Comparison of ENCODE assay signal across 19 cellular contexts in genomic region chr7:46525876-46526275, GRCh38.
DNase-seq lines count a peak whose midpoint lies in the region; ATAC-seq and TF ChIP-seq lines count a peak whose summit lies in the region.
"Had no signal": no experiment of that assay in that cellular context is flagged by ENCODE, and none has a peak within 500 bp of the region (broad histone marks: within the 10 kb centered on the region; RNA-seq: fewer than 3 reads in every experiment).

No MANE protein-coding gene starts in this region.

- ATAC-seq in GM21367 (IDR thresholded peaks at IDR 0.05; ENCODE audit: unreplicated experiment), result no peak
- ATAC-seq: GM23338 had no signal

- no peak overlapping the region for H3K27ac Mint-ChIP-seq in activated CD4-positive, alpha-beta T cell treated with anti-CD3 and anti-CD28 coated beads, Interleukin-2, amount 10 ng/mL, durations not matched to agents 24 days and 14 days
- no peak overlapping the region for H3K27ac Mint-ChIP-seq in activated CD4-positive, alpha-beta T cell treated with anti-CD3 and anti-CD28 coated beads, Interleukin-2, amount 10 ng/mL, durations not matched to agents 7 days and 5 days
- no peak overlapping the region for H3K27ac Mint-ChIP-seq in T-helper 2 cell treated with Interferon-gamma antibody and Interleukin-4, amounts not matched to agents 5 μg/mL and 100 μg/mL, for 36 hours
- H3K27ac Mint-ChIP-seq: CD8-positive, alpha-beta memory T cell; GM23338 had no signal

- intact Hi-C loops in activated CD4-positive, alpha-beta T cell treated with anti-CD3 and anti-CD28 coated beads, Interleukin-2, amount 10 ng/mL, durations not matched to agents 24 days and 14 days (cut with micrococcal nuclease), result no loop called here
- intact Hi-C loops in thyroid gland (cut with DNase I), result no loop called here

- CTCF ChIA-PET in activated CD4-positive, alpha-beta T cell treated with anti-CD3 and anti-CD28 coated beads, Interleukin-2, amount 10 ng/mL, durations not matched to agents 7 days and 5 days (lab: Charles Lee), result no interaction called here

- no peaks in the 10 kb centered on the region for H3K4me1 Mint-ChIP-seq in activated CD4-positive, alpha-beta T cell treated with anti-CD3 and anti-CD28 coated beads, Interleukin-2, amount 10 ng/mL, durations not matched to agents 24 days and 14 days
- H3K4me1 Mint-ChIP-seq in activated CD4-positive, alpha-beta T cell treated with anti-CD3 and anti-CD28 coated beads, Interleukin-2, amount 10 ng/mL, durations not matched to agents 7 days and 5 days, result no peaks in the 10 kb centered on the region
- no peaks in the 10 kb centered on the region for H3K4me1 Mint-ChIP-seq in T-helper 2 cell treated with Interferon-gamma antibody and Interleukin-4, amounts not matched to agents 5 μg/mL and 100 μg/mL, for 36 hours (ENCODE audit: low read depth)
- H3K4me1 Mint-ChIP-seq: CD8-positive, alpha-beta memory T cell; central memory CD8-positive, alpha-beta T cell; GM23338 had no signal

- no peaks in the 10 kb centered on the region for H3K27me3 Mint-ChIP-seq in activated CD4-positive, alpha-beta T cell treated with anti-CD3 and anti-CD28 coated beads, Interleukin-2, amount 10 ng/mL, durations not matched to agents 24 days and 14 days
- no peaks in the 10 kb centered on the region for H3K27me3 Mint-ChIP-seq in activated CD4-positive, alpha-beta T cell treated with anti-CD3 and anti-CD28 coated beads, Interleukin-2, amount 10 ng/mL, durations not matched to agents 7 days and 5 days
- no peaks in the 10 kb centered on the region for H3K27me3 Mint-ChIP-seq in T-helper 2 cell treated with Interferon-gamma antibody and Interleukin-4, amounts not matched to agents 5 μg/mL and 100 μg/mL, for 36 hours (ENCODE audit: low read depth)
- H3K27me3 Mint-ChIP-seq: CD8-positive, alpha-beta memory T cell; central memory CD8-positive, alpha-beta T cell had no signal

- no peak overlapping the region for H3K4me3 Mint-ChIP-seq in activated CD4-positive, alpha-beta T cell treated with anti-CD3 and anti-CD28 coated beads, Interleukin-2, amount 10 ng/mL, durations not matched to agents 24 days and 14 days
- no peak overlapping the region for H3K4me3 Mint-ChIP-seq in activated CD4-positive, alpha-beta T cell treated with anti-CD3 and anti-CD28 coated beads, Interleukin-2, amount 10 ng/mL, durations not matched to agents 7 days and 5 days
- no peak overlapping the region for H3K4me3 Mint-ChIP-seq in T-helper 2 cell treated with Interferon-gamma antibody and Interleukin-4, amounts not matched to agents 5 μg/mL and 100 μg/mL, for 36 hours
- H3K4me3 Mint-ChIP-seq: CD8-positive, alpha-beta memory T cell; central memory CD8-positive, alpha-beta T cell; GM23338 had no signal

- TF ChIP-seq CTCF in epithelial cell of esophagus (IDR thresholded peaks at IDR 0.05; ENCODE audit: insufficient read depth, low read depth, low read length, missing control alignments), result no peak
- no peak for TF ChIP-seq CTCF in thyroid gland (IDR thresholded peaks at IDR 0.05)

- peak; percentile 6 for DNase-seq in activated CD4-positive, alpha-beta T cell treated with anti-CD3 and anti-CD28 coated beads, Interleukin-2, amount 10 ng/mL, durations not matched to agents 24 days and 14 days
- DNase-seq in activated CD4-positive, alpha-beta T cell treated with anti-CD3 and anti-CD28 coated beads, Interleukin-2, amount 10 ng/mL, durations not matched to agents 7 days and 5 days, result no peak
- DNase-seq in RPMI7951 (ENCODE audit: low read depth) (peak; percentile 35), epithelial cell of esophagus (ENCODE audit: low read depth) (peak; percentile 39), thyroid gland (peak; percentile 34 to 49), NCI-H1694 (lab: John Stamatoyannopoulos, UW) (no peak)
- DNase-seq in T-helper 2 cell treated with Interferon-gamma antibody and Interleukin-4, amounts not matched to agents 5 μg/mL and 100 μg/mL, for 36 hours (ENCODE audit: low spot score), result no peak
- DNase-seq: activated CD4-positive, alpha-beta T cell treated with anti-CD3 and anti-CD28 coated beads for 48 hours; activated CD8-positive, alpha-beta memory T cell treated with anti-CD3 and anti-CD28 coated beads, Interleukin-2, amount 50 U/mL, for 4 hours; activated effector memory CD4-positive, alpha-beta T cell treated with anti-CD3 and anti-CD28 coated beads, Interleukin-2, amount 50 U/mL, for 16 hours; CD8-positive, alpha-beta memory T cell; effector CD4-positive, alpha-beta T cell; esophagus squamous epithelium; lower lobe of right lung; NCI-H146; nucleus accumbens had no signal

- H3K9me3 Mint-ChIP-seq in activated CD4-positive, alpha-beta T cell treated with anti-CD3 and anti-CD28 coated beads, Interleukin-2, amount 10 ng/mL, durations not matched to agents 24 days and 14 days, result no peaks in the 10 kb centered on the region
- peaks cover 10% of the 10 kb centered on the region for H3K9me3 Mint-ChIP-seq in activated CD4-positive, alpha-beta T cell treated with anti-CD3 and anti-CD28 coated beads, Interleukin-2, amount 10 ng/mL, durations not matched to agents 7 days and 5 days
- peaks cover 22% of the 10 kb centered on the region for H3K9me3 Mint-ChIP-seq in T-helper 2 cell treated with Interferon-gamma antibody and Interleukin-4, amounts not matched to agents 5 μg/mL and 100 μg/mL, for 36 hours

- no peak for TF ChIP-seq POLR2A in thyroid gland (IDR thresholded peaks at IDR 0.05)

- no peaks in the 10 kb centered on the region for H3K36me3 ChIP-seq in thyroid gland
- H3K36me3 ChIP-seq: esophagus squamous epithelium, lower lobe of right lung had no signal

- 71 to 74% methylated on average over 5 of the region's 5 CpGs for WGBS in thyroid gland, 2 donors

- no peaks in the 10 kb centered on the region for H3K27me3 ChIP-seq in thyroid gland
- H3K27me3 ChIP-seq: esophagus squamous epithelium had no signal

- peaks cover 11% of the 10 kb centered on the region in 2 donors for H3K4me1 ChIP-seq in thyroid gland
- H3K4me1 ChIP-seq: esophagus squamous epithelium, lower lobe of right lung had no signal

- H3K4me3 ChIP-seq in epithelial cell of esophagus (ENCODE audit: low read length) (no peak overlapping the region), thyroid gland (replicated peaks in 1 of 3) (no peak overlapping the region)
- H3K4me3 ChIP-seq: esophagus squamous epithelium, GM23338, lower lobe of right lung had no signal

- no peaks in the 10 kb centered on the region for H3K9me3 ChIP-seq in thyroid gland
- H3K9me3 ChIP-seq: esophagus squamous epithelium had no signal

- POLR2A ChIA-PET in activated CD4-positive, alpha-beta T cell treated with anti-CD3 and anti-CD28 coated beads, Interleukin-2, amount 10 ng/mL, durations not matched to agents 7 days and 5 days (lab: Charles Lee), result no interaction called here

- no peaks in the 10 kb centered on the region for H3K36me3 Mint-ChIP-seq in activated CD4-positive, alpha-beta T cell treated with anti-CD3 and anti-CD28 coated beads, Interleukin-2, amount 10 ng/mL, durations not matched to agents 24 days and 14 days (ENCODE audit: low read depth)
- H3K36me3 Mint-ChIP-seq in activated CD4-positive, alpha-beta T cell treated with anti-CD3 and anti-CD28 coated beads, Interleukin-2, amount 10 ng/mL, durations not matched to agents 7 days and 5 days (ENCODE audit: low read depth), result no peaks in the 10 kb centered on the region
- no peaks in the 10 kb centered on the region for H3K36me3 Mint-ChIP-seq in T-helper 2 cell treated with Interferon-gamma antibody and Interleukin-4, amounts not matched to agents 5 μg/mL and 100 μg/mL, for 36 hours (ENCODE audit: low read depth)
- H3K36me3 Mint-ChIP-seq: CD8-positive, alpha-beta memory T cell had no signal

- no peak overlapping the region for H3K27ac ChIP-seq in thyroid gland
- H3K27ac ChIP-seq: esophagus squamous epithelium, lower lobe of right lung had no signal

Comparison
In these comparisons a context has a peak if more than half of its experiments do, and no peak if none do; other contexts are left out.
1. DNase-seq: peak in activated CD4-positive, alpha-beta T cell treated with anti-CD3 and anti-CD28 coated beads, Interleukin-2, amount 10 ng/mL, durations not matched to agents 24 days and 14 days (single experiment), RPMI7951 (single experiment), epithelial cell of esophagus (single experiment) and thyroid gland (2 of 2); none in activated CD4-positive, alpha-beta T cell treated with anti-CD3 and anti-CD28 coated beads, Interleukin-2, amount 10 ng/mL, durations not matched to agents 7 days and 5 days (single experiment), NCI-H1694 (single experiment) and T-helper 2 cell treated with Interferon-gamma antibody and Interleukin-4, amounts not matched to agents 5 μg/mL and 100 μg/mL, for 36 hours (single experiment).